ENCODE assay signal across 11 cellular contexts in the genomic region with DNA sequence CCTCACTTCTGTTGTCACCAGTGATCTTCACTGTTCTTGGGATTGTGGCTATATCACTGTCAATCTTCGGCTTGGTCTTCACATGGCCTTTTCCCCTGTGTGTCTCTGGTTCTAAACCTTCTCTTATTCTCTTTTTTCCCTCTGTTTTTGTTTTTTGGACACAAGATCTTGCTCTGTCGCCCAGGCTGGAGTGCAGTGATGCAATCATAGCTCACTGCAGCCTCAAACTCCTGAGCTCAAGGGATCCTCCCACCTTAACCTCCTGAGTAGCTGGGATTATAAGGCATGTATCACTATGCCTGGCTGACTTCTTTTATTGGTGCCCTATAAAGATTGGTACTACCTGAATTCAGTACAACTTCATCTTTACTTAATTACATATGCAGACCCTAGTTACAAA.
"Had no signal": no experiment of that assay in that cellular context is flagged by ENCODE, and none has a peak within 500 bp of the region (broad histone marks: within the 10 kb centered on the region; RNA-seq: fewer than 3 reads in every experiment).

No MANE protein-coding gene starts in this region.

- H3K27ac ChIP-seq: GM23248 had no signal

- FAIRE-seq: H1, H54 had no signal

- H2AFZ ChIP-seq: GM23248, GM23338 had no signal

- H3K4me2 ChIP-seq: GM23338 had no signal

- ATAC-seq: GM23338, HCT116 had no signal

- DNase-seq: GM23248, GOT3, H7, H9, HCEC 1CT, HFFc6 had no signal

- H3K4me1 ChIP-seq: HAP-1 had no signal

- H3K9ac ChIP-seq: GM23248 had no signal

- H3K36me3 ChIP-seq: HAP-1 had no signal

- H3K9me3 ChIP-seq: HAP-1 had no signal

- H3K4me3 ChIP-seq: GM23248, GM23338, HAP-1 had no signal
